27 cellular contexts compared by ENCODE assay signal in genomic region chr3:138404121-138404520, GRCh38. TPM values are rescaled to one million over a fixed set of nuclear protein-coding genes. Genes with fewer than 3 reads are reported as not detected.
"Had no signal": no experiment of that assay in that cellular context is flagged by ENCODE, and none has a peak within 500 bp of the region (broad histone marks: within the 10 kb centered on the region; RNA-seq: fewer than 3 reads in every experiment).

No MANE protein-coding gene starts in this region.

- DNase-seq: hippocampal formation; kidney glomerular epithelial cell; left cardiac atrium; left lung; mesendoderm; midbrain; mucosa of descending colon; naive thymus-derived CD4-positive, alpha-beta T cell; ovary; right lobe of liver; stimulated activated CD4-positive, alpha-beta T cell treated with anti-CD3 and anti-CD28 coated beads, Interleukin-1b, Interleukin-23, amount 100 ng/mL, for 48 hours; stimulated activated CD4-positive, alpha-beta T cell treated with anti-CD3 and anti-CD28 coated beads, Interleukin-2, amount 100 ng/mL, for 48 hours; stimulated activated CD4-positive, alpha-beta T cell treated with anti-CD3 and anti-CD28 coated beads, Interleukin-4, amount 100 ng/mL, for 4 hours; stimulated activated CD8-positive, alpha-beta memory T cell treated with anti-CD3 and anti-CD28 coated beads, Interleukin-4, amount 100 ng/mL, for 48 hours; stimulated activated naive B cell treated with anti-CD40 and anti-IgM and Interleukin-4, amounts not matched to agents 10 μg/mL and 1 μg/mL and 100 μg/mL, for 72 hours; stimulated activated naive CD8-positive, alpha-beta T cell treated with anti-CD3 and anti-CD28 coated beads, Interleukin-15, Interleukin-2, amounts not matched to agents 100 U/mL and 50 U/mL, for 24 hours; stomach; testis; thyroid gland; transverse colon; upper lobe of left lung had no signal

- H3K27me3 ChIP-seq: left lung, ovary, right atrium auricular region, right lobe of liver, stomach, testis, thyroid gland, transverse colon, upper lobe of left lung had no signal

- H3K27ac Mint-ChIP-seq: naive thymus-derived CD4-positive, alpha-beta T cell; natural killer cell treated with Interleukin-12 subunit alpha and Interleukin-12 subunit beta and Interleukin-15 and Interleukin-18, amount 100 ng/mL, for 72 hours; progenitor cell of endocrine pancreas; stimulated activated naive B cell treated with anti-CD40 and anti-IgM and Interleukin-4, amounts not matched to agents 10 μg/mL and 1 μg/mL and 100 μg/mL, for 72 hours had no signal

- ATAC-seq: left cardiac atrium; left lung; mucosa of descending colon; naive thymus-derived CD4-positive, alpha-beta T cell; right lobe of liver; stimulated activated naive B cell treated with anti-CD40 and anti-IgM and Interleukin-4, amounts not matched to agents 10 μg/mL and 1 μg/mL and 100 μg/mL, for 72 hours; stimulated activated naive CD8-positive, alpha-beta T cell treated with anti-CD3 and anti-CD28 coated beads, Interleukin-15, Interleukin-2, amounts not matched to agents 100 U/mL and 50 U/mL, for 24 hours had no signal

- H3K9me3 Mint-ChIP-seq: naive thymus-derived CD4-positive, alpha-beta T cell; natural killer cell treated with Interleukin-12 subunit alpha and Interleukin-12 subunit beta and Interleukin-15 and Interleukin-18, amount 100 ng/mL, for 72 hours; stimulated activated naive B cell treated with anti-CD40 and anti-IgM and Interleukin-4, amounts not matched to agents 10 μg/mL and 1 μg/mL and 100 μg/mL, for 72 hours had no signal

- H3K4me3 ChIP-seq: left lung, lung, mucosa of descending colon, ovary, right atrium auricular region, right lobe of liver, smooth muscle cell, stomach, testis, thyroid gland, transverse colon, upper lobe of left lung had no signal

- H3K27ac ChIP-seq: left lung, ovary, right lobe of liver, stomach, thyroid gland, transverse colon, upper lobe of left lung had no signal

- H3K4me3 Mint-ChIP-seq: naive thymus-derived CD4-positive, alpha-beta T cell; natural killer cell treated with Interleukin-12 subunit alpha and Interleukin-12 subunit beta and Interleukin-15 and Interleukin-18, amount 100 ng/mL, for 72 hours; stimulated activated naive B cell treated with anti-CD40 and anti-IgM and Interleukin-4, amounts not matched to agents 10 μg/mL and 1 μg/mL and 100 μg/mL, for 72 hours had no signal

- H3K4me1 ChIP-seq: left lung, stomach, thyroid gland, transverse colon, upper lobe of left lung had no signal

- H3K36me3 ChIP-seq: ovary, right lobe of liver, transverse colon had no signal

- H3K9me3 ChIP-seq: left lung, mucosa of descending colon, ovary, right atrium auricular region, right lobe of liver, stomach, testis, thyroid gland, transverse colon, upper lobe of left lung had no signal

- H3K36me3 Mint-ChIP-seq: naive thymus-derived CD4-positive, alpha-beta T cell; natural killer cell treated with Interleukin-12 subunit alpha and Interleukin-12 subunit beta and Interleukin-15 and Interleukin-18, amount 100 ng/mL, for 72 hours; stimulated activated naive B cell treated with anti-CD40 and anti-IgM and Interleukin-4, amounts not matched to agents 10 μg/mL and 1 μg/mL and 100 μg/mL, for 72 hours had no signal

- H3K4me1 Mint-ChIP-seq: naive thymus-derived CD4-positive, alpha-beta T cell; stimulated activated naive B cell treated with anti-CD40 and anti-IgM and Interleukin-4, amounts not matched to agents 10 μg/mL and 1 μg/mL and 100 μg/mL, for 72 hours had no signal

RNA-seq across cellular contexts. Expression of gene ESYT3, which starts 30.3 kb away (rescaled TPM):
- total RNA-seq: natural killer cell treated with Interleukin-12 subunit alpha and Interleukin-12 subunit beta and Interleukin-15 and Interleukin-18, amount 100 ng/mL, for 72 hours; pulmonary artery endothelial cell had no signal

RNA-seq across cellular contexts. Expression of gene MRAS, which starts 55.7 kb away (rescaled TPM):
- polyA plus RNA-seq: naive thymus-derived CD4-positive, alpha-beta T cell had no signal
